ENCODE assay signal across 8 cellular contexts in genomic region chr1:166164995-166165660, GRCh38. TPM values are rescaled to one million over a fixed set of nuclear protein-coding genes. Genes with fewer than 3 reads are reported as not detected.
DNase-seq lines count a peak whose midpoint lies in the region; ATAC-seq and TF ChIP-seq lines count a peak whose summit lies in the region.

No MANE protein-coding gene starts in this region.

- peak overlapping the region in 1 of 4 donors; percentile 71 for H3K27ac ChIP-seq in sigmoid colon

- peak; percentile 64 for TF ChIP-seq CTCF in astrocyte of the cerebellum (IDR thresholded peaks at IDR 0.05; ENCODE audit: low read depth, low read length, missing control alignments)
- peak in 2 of 4 experiments; percentile 35 to 55 for TF ChIP-seq CTCF in sigmoid colon (IDR thresholded peaks at IDR 0.05)

- in situ Hi-C loops in astrocyte of the cerebellum (cut with HindIII; ENCODE audit: low sequenced_read_pairs) = no loop called here

- H3K4me3 ChIP-seq in astrocyte of the cerebellum (ENCODE audit: low read depth, low read length) = peak overlapping the region; percentile 43
- H3K4me3 ChIP-seq in iPS-15b (ENCODE audit: low read depth, low read length) = peak overlapping the region; percentile 72
- H3K4me3 ChIP-seq in sigmoid colon = peak overlapping the region; percentile 34 to 79 (median 74)

- H3K27me3 ChIP-seq in iPS-15b (ENCODE audit: control insufficient read depth, insufficient read depth, low read length) (peaks cover 41% of the 10 kb centered on the region), sigmoid colon (no peaks in the 10 kb centered on the region)

- ATAC-seq in GM18498 (IDR thresholded peaks at IDR 0.05; ENCODE audit: unreplicated experiment) = peak; percentile 33

- H3K9me3 ChIP-seq in iPS-15b (ENCODE audit: control insufficient read depth, insufficient read depth, low read length) (no peaks in the 10 kb centered on the region), sigmoid colon (no peaks in the 10 kb centered on the region)

- H3K36me3 ChIP-seq in iPS-15b (ENCODE audit: control insufficient read depth, insufficient read depth, low read length) = no peaks in the 10 kb centered on the region
- H3K36me3 ChIP-seq in sigmoid colon = no peaks in the 10 kb centered on the region

- TF ChIP-seq EP300 in sigmoid colon (IDR thresholded peaks at IDR 0.05) = no peak

- WGBS in sigmoid colon, 2 donors = 1% methylated on average over 56 of the region's 56 CpGs

- DNase-seq in Ammon's horn (ENCODE audit: low spot score) (peak; percentile 40), NCI-H1105 (lab: John Stamatoyannopoulos, UW) (peak; percentile 66), astrocyte of the cerebellum (ENCODE audit: low read depth) (no peak), sigmoid colon (peak; percentile 68), AML-193 (lab: John Stamatoyannopoulos, UW) (no peak), NCI-H2081 treated with DMSO at 0.1 percent for 48 hours (lab: John Stamatoyannopoulos, UW) (no peak)

- intact Hi-C loops in sigmoid colon (cut with DNase I) = loop anchor here (5.0 to 10.0 kb wide), 2 partner anchors 238 to 570 kb away; no protein-coding TSS in a partner anchor

- TF ChIP-seq POLR2A in sigmoid colon (IDR thresholded peaks at IDR 0.05) = no peak

- H3K9ac ChIP-seq in iPS-15b (ENCODE audit: low read depth, low read length) = no peak overlapping the region

- peaks cover 12% of the 10 kb centered on the region for H3K4me1 ChIP-seq in iPS-15b (ENCODE audit: control insufficient read depth, insufficient read depth, low read length)
- peaks cover 0 to 27% (median 21%) of the 10 kb centered on the region in 4 donors for H3K4me1 ChIP-seq in sigmoid colon

RNA-seq across cellular contexts. Expression of gene FAM78B, which starts 1.7 kb away (rescaled TPM):
- total RNA-seq in sigmoid colon = 1 to 10 TPM; 2.0 to 5.4 (median 3.1) TPM
- polyA plus RNA-seq in sigmoid colon = under 1 TPM; 0.23 to 0.87 (median 0.60) TPM

Comparison
In these comparisons a context has a peak if more than half of its experiments do, and no peak if none do; other contexts are left out.
1. DNase-seq: peak in Ammon's horn (single experiment), NCI-H1105 (single experiment) and sigmoid colon (single experiment); none in astrocyte of the cerebellum (single experiment), AML-193 (0 of 2) and NCI-H2081 treated with DMSO at 0.1 percent for 48 hours (single experiment).
2. Peak in every context shown above with its lines, with median percentiles within 50 percentile points of each other: H3K4me3 ChIP-seq.